23 cellular contexts compared by ENCODE assay signal in genomic region chr3:111434941-111435622, GRCh38.
"Had no signal": no experiment of that assay in that cellular context is flagged by ENCODE, and none has a peak within 500 bp of the region (broad histone marks: within the 10 kb centered on the region; RNA-seq: fewer than 3 reads in every experiment).

No MANE protein-coding gene starts in this region.

- H3K36me3 ChIP-seq: gastrocnemius medialis, neutrophil, pancreas, suprapubic skin, transverse colon, upper lobe of right lung, uterus had no signal

- ATAC-seq: effector memory CD8-positive, alpha-beta T cell; gastrocnemius medialis; left lobe of liver; natural killer cell treated with Interleukin-12 subunit alpha and Interleukin-12 subunit beta and Interleukin-15 and Interleukin-18, amount 100 ng/mL, for 72 hours; pancreas; sciatic nerve; stimulated activated naive CD8-positive, alpha-beta T cell treated with anti-CD3 and anti-CD28 coated beads, Interleukin-15, amount 100 ng/mL, for 72 hours; upper lobe of right lung had no signal

- H3K27ac ChIP-seq: gastrocnemius medialis, neutrophil, pancreas, suprapubic skin, transverse colon, upper lobe of right lung, uterus had no signal

- DNase-seq: cortex of kidney; effector memory CD8-positive, alpha-beta T cell; foreskin fibroblast; gastrocnemius medialis; head of caudate nucleus; kidney; pancreas; stimulated activated CD4-positive, alpha-beta T cell treated with anti-CD3 and anti-CD28 coated beads, Interleukin-12 subunit alpha, Interleukin-12 subunit beta, amount 100 ng/mL, for 4 hours; stimulated activated CD4-positive, alpha-beta T cell treated with anti-CD3 and anti-CD28 coated beads, Interleukin-1b, Interleukin-23, amount 100 ng/mL, for 48 hours; stimulated activated CD4-positive, alpha-beta T cell treated with anti-CD3 and anti-CD28 coated beads, Interleukin-4, amount 100 ng/mL, for 1 hour; stimulated activated CD8-positive, alpha-beta memory T cell treated with anti-CD3 and anti-CD28 coated beads, Interleukin-4, amount 100 ng/mL, for 48 hours; stimulated activated naive CD4-positive, alpha-beta T cell; stimulated activated naive CD8-positive, alpha-beta T cell treated with anti-CD3 and anti-CD28 coated beads, Interleukin-15, amount 100 ng/mL, for 72 hours; transverse colon; upper lobe of right lung; uterus had no signal

- H3K4me1 ChIP-seq: gastrocnemius medialis, pancreas, suprapubic skin, transverse colon, upper lobe of right lung, uterus had no signal

- H3K9me3 ChIP-seq: gastrocnemius medialis, neutrophil, pancreas, transverse colon, upper lobe of right lung, uterus had no signal

- H3K4me3 ChIP-seq: gastrocnemius medialis, lung, pancreas, smooth muscle cell, suprapubic skin, transverse colon, upper lobe of right lung, uterus had no signal

- H3K4me2 ChIP-seq: smooth muscle cell had no signal

- H3K27me3 ChIP-seq: gastrocnemius medialis, neutrophil, pancreas, suprapubic skin, transverse colon, upper lobe of right lung, uterus had no signal
